ENCODE assay signal across 11 cellular contexts in genomic region chr7:74467876-74468275, GRCh38.
"Had no signal": no experiment of that assay in that cellular context is flagged by ENCODE, and none has a peak within 500 bp of the region (broad histone marks: within the 10 kb centered on the region; RNA-seq: fewer than 3 reads in every experiment).

No MANE protein-coding gene starts in this region.

- H3K4me1 ChIP-seq: spleen, upper lobe of right lung had no signal

- H3K27ac ChIP-seq: neutrophil, spleen, upper lobe of right lung had no signal

- H3K36me3 ChIP-seq: neutrophil, spleen, upper lobe of right lung had no signal

- H3K27me3 ChIP-seq: neutrophil, spleen, upper lobe of right lung had no signal

- DNase-seq: activated B cell treated with CpG ODN at 0.5 μM for 24 hours; activated CD4-positive, alpha-beta T cell treated with anti-CD3 and anti-CD28 coated beads, Interleukin-2, amount 10 ng/mL, durations not matched to agents 7 days and 5 days; activated CD8-positive, alpha-beta memory T cell treated with anti-CD3 and anti-CD28 coated beads for 24 hours; effector memory CD8-positive, alpha-beta T cell; islet precursor cell; naive B cell; spleen; stimulated activated CD4-positive, alpha-beta T cell treated with anti-CD3 and anti-CD28 coated beads, Interleukin-1b, Interleukin-23, amount 100 ng/mL, for 48 hours; stimulated activated naive CD4-positive, alpha-beta T cell; upper lobe of right lung had no signal

- ATAC-seq: effector memory CD8-positive, alpha-beta T cell; upper lobe of right lung had no signal

- H3K9me3 ChIP-seq: neutrophil, spleen, upper lobe of right lung had no signal

- H3K4me3 ChIP-seq: spleen, upper lobe of right lung had no signal
